8 cellular contexts compared by ENCODE assay signal in genomic region chr1:93447481-93448291, GRCh38.
DNase-seq lines count a peak whose midpoint lies in the region; ATAC-seq and TF ChIP-seq lines count a peak whose summit lies in the region.

FNBP1L (plus strand) TSS chr1:93448118; CDS start chr1:93448282, 164 bp downstream.

- CTCF ChIA-PET in HEK293T (lab: Yijun Ruan, JAX): interaction anchor here (0.8 to 1.0 kb wide), 2 partner anchors 143 to 181 kb away, joined by 3 to 6 read pairs; no protein-coding TSS in a partner anchor

- in situ Hi-C loops in ACHN (cut with HindIII; ENCODE audit: low pct_ligation_motif_present, low pct_unique_long_range_greater_than_20kb, low sequenced_read_pairs): no loop called here

- peak within 1 kb of the TSS; percentile 80 for H3K4me3 ChIP-seq in epithelial cell of esophagus (ENCODE audit: low read length)

- no peak for ATAC-seq in GM21576 (IDR thresholded peaks at IDR 0.05; ENCODE audit: unreplicated experiment)

- DNase-seq in ACHN (peak; percentile 85), HEK293T (ENCODE audit: extremely low spot score) (peak; percentile 94), NCI-H82 treated with DMSO at 0.1 percent for 48 hours (lab: John Stamatoyannopoulos, UW; ENCODE audit: unreplicated experiment) (peak; percentile 52), activated T-cell treated with anti-CD3 and anti-CD28 coated beads for 1 hour (ENCODE audit: low read depth) (peak; percentile 42), epithelial cell of esophagus (ENCODE audit: low read depth) (peak; percentile 76), middle frontal gyrus (ENCODE audit: extremely low spot score, low spot score) (peak; percentile 24)
- peak; percentile 7 to 28 for DNase-seq in stimulated activated CD8-positive, alpha-beta memory T cell treated with anti-CD3 and anti-CD28 coated beads, Interleukin-2, amount 100 ng/mL, for 1 hour (ENCODE audit: low read depth in 2 of 2)

- POLR2A ChIA-PET in HEK293T (lab: Yijun Ruan, JAX): interaction anchor here (0.8 to 1.6 kb wide), 8 partner anchors 9 to 400 kb away, joined by 3 to 5 read pairs (median 3); partner anchors contain the start of gene DR1

- no peak for TF ChIP-seq CTCF in epithelial cell of esophagus (IDR thresholded peaks at IDR 0.05; ENCODE audit: insufficient read depth, low read depth, low read length, missing control alignments)

TF ChIP-seq in HEK293T, 16 proteins besides CTCF, POLR2A, EP300 and RAD21:
- TF ChIP-seq TARDBP (IDR thresholded peaks at IDR 0.05): no peak
- no peak for TF ChIP-seq ELF4 (IDR thresholded peaks at IDR 0.05)
- no peak for TF ChIP-seq SUZ12 (IDR thresholded peaks at IDR 0.05)
TF ChIP-seq in HEK293T: peak in this region for 0.

Comparison
In these comparisons a context has a peak if more than half of its experiments do, and no peak if none do; other contexts are left out.
1. DNase-seq: peak in every context shown above with its lines; median percentile 94 in HEK293T; 85 in ACHN; 76 in epithelial cell of esophagus; 52 in NCI-H82 treated with DMSO at 0.1 percent for 48 hours; 42 in activated T-cell treated with anti-CD3 and anti-CD28 coated beads for 1 hour; 24 in middle frontal gyrus; 18 in stimulated activated CD8-positive, alpha-beta memory T cell treated with anti-CD3 and anti-CD28 coated beads, Interleukin-2, amount 100 ng/mL, for 1 hour.